In the genomic region with DNA sequence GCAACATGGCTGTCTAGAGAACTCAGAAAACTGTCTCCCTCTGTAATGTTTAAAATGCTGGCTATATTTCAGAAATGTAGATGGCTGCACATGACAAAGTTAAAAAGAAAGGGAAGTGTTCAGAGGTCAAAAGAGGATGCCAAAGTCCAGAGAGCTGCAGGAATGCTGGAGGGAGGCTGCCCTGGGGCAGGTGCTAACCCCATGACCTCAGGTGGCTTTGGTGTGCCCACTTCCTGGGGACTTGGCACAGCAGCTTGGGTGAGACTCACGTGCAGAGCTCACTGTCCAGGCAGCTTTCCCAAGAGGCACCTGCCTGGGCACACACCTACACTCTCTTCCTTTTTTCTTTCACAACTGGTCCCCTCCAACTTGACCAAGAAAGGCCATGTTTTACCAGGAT, we compare ENCODE assay signal across 15 cellular contexts.
DNase-seq lines count a peak whose midpoint lies in the region; ATAC-seq, FAIRE-seq and TF ChIP-seq lines count a peak whose summit lies in the region.
"Had no signal": no experiment of that assay in that cellular context is flagged by ENCODE, and none has a peak within 500 bp of the region (broad histone marks: within the 10 kb centered on the region; RNA-seq: fewer than 3 reads in every experiment).

No MANE protein-coding gene starts in this region.

- no TSS peak for BruUV-seq in HepG2 (replicated peaks; lab: Mats Ljungman, UMichigan)

- TF ChIP-seq POLR2A in breast epithelium (IDR thresholded peaks at IDR 0.05), result no peak
- no peak for TF ChIP-seq POLR2A in HepG2 (IDR thresholded peaks at IDR 0.05; ENCODE audit: insufficient read depth in 1 of 2, low read depth in 2 of 2, low read length in 2 of 2)

- H3K4me1 ChIP-seq in breast epithelium, result no peaks in the 10 kb centered on the region
- peaks cover 7% of the 10 kb centered on the region; the same call in 1 of the 2 replicates for H3K4me1 ChIP-seq in HepG2 (ENCODE audit: insufficient read depth, low read length)
- H3K4me1 ChIP-seq in upper lobe of right lung, result peaks cover 19% of the 10 kb centered on the region
- H3K4me1 ChIP-seq: SJCRH30 had no signal

- H4K20me1 ChIP-seq in HepG2 (ENCODE audit: insufficient read depth, low read length), result no peaks in the 10 kb centered on the region

- H3K27me3 ChIP-seq in breast epithelium, result no peaks in the 10 kb centered on the region
- H3K27me3 ChIP-seq in HepG2 (ENCODE audit: control insufficient read depth in 1 of 2, insufficient read depth in 2 of 2, low read length in 2 of 2), result no peaks in the 10 kb centered on the region
- no peaks in the 10 kb centered on the region for H3K27me3 ChIP-seq in upper lobe of right lung
- no peaks in the 10 kb centered on the region for H3K27me3 ChIP-seq in dorsolateral prefrontal cortex
- H3K27me3 ChIP-seq: SJCRH30 had no signal

- H3K79me2 ChIP-seq in HepG2 (ENCODE audit: insufficient read depth, low read length), result no peaks in the 10 kb centered on the region

- intact Hi-C loops in breast epithelium (cut with DNase I; ENCODE audit: low total_unique reads), result no loop called here
- intact Hi-C loops in HepG2 (cut with micrococcal nuclease; ENCODE audit: unreplicated experiment), result no loop called here
- intact Hi-C loops in upper lobe of right lung (cut with DNase I), result no loop called here
- intact Hi-C loops in dorsolateral prefrontal cortex (cut with DNase I), result no loop called here

- CTCF ChIA-PET in HepG2 (lab: Yijun Ruan, JAX; ENCODE audit: low intra/inter-chr PET ratio, low total read pairs), result no interaction called here

- peak; percentile 51 for DNase-seq in M059J (ENCODE audit: low read depth)
- no peak for DNase-seq in breast epithelium (ENCODE audit: low spot score in 2 of 2)
- DNase-seq in HepG2 (ENCODE audit: low spot score), result no peak
- DNase-seq in upper lobe of right lung, result no peak
- DNase-seq in NCI-H146 treated with DMSO at 0.1 percent for 48 hours (lab: John Stamatoyannopoulos, UW; ENCODE audit: unreplicated experiment), result no peak
- no peak for DNase-seq in dorsolateral prefrontal cortex
- DNase-seq: GF-D8; NCI-H1105 treated with DMSO at 0.1 percent for 48 hours; NCI-H187 treated with DMSO at 0.1 percent for 48 hours; NCI-H2171; NCI-H446; NK-92 treated with Interleukin-12 subunit alpha and Interleukin-12 subunit beta, amount 100 ng/mL, for 24 hours; SJCRH30 had no signal

- POLR2A ChIA-PET in HepG2 (lab: Yijun Ruan, JAX), result no interaction called here

- WGBS in HepG2 (ENCODE audit: low lambda C conversion rate), result 0% methylated on average over 1 of the region's 1 CpG

- TF ChIP-seq CTCF in breast epithelium (IDR thresholded peaks at IDR 0.05) (no peak), HepG2 (CRISPR knock-in tag; IDR thresholded peaks at IDR 0.05) (no peak), upper lobe of right lung (IDR thresholded peaks at IDR 0.05) (no peak), dorsolateral prefrontal cortex (IDR thresholded peaks at IDR 0.05 in 54 of 56, conservative IDR thresholded peaks at IDR 0.05 in 2 of 56; ENCODE audit: low read depth in 1 of 56, partially characterized antibody in 56 of 56) (no peak)

- H3K36me3 ChIP-seq in breast epithelium (no peaks in the 10 kb centered on the region), HepG2 (replicated peaks in 1 of 2; ENCODE audit: control insufficient read depth in 1 of 2, insufficient read depth in 2 of 2, low read length in 2 of 2) (no peaks in the 10 kb centered on the region), upper lobe of right lung (no peaks in the 10 kb centered on the region)
- H3K36me3 ChIP-seq: SJCRH30 had no signal

- ATAC-seq in HepG2, result no peak; the same call in 2 of the 3 replicates
- peak; percentile 7 for ATAC-seq in upper lobe of right lung
- no peak for ATAC-seq in HG02970 (IDR thresholded peaks at IDR 0.05; ENCODE audit: low FRiP score, unreplicated experiment)

- in situ Hi-C loops in HepG2 (cut with HindIII; ENCODE audit: extremely low pct_ligation_motif_present, low pct_unique_long_range_greater_than_20kb), result no loop called here

- no peak overlapping the region for H2AFZ ChIP-seq in HepG2 (ENCODE audit: low read length)

- no peak for FAIRE-seq in HepG2 (lab: Jason Lieb, UNC)

- no peak overlapping the region for H3K4me2 ChIP-seq in HepG2 (ENCODE audit: low read depth, low read length)
- H3K4me2 ChIP-seq: KMS-11 had no signal

- H3K9me3 ChIP-seq in breast epithelium, result peaks cover 0 to 4% of the 10 kb centered on the region in 2 donors
- no peaks in the 10 kb centered on the region for H3K9me3 ChIP-seq in HepG2 (ENCODE audit: low read length)
- no peaks in the 10 kb centered on the region for H3K9me3 ChIP-seq in upper lobe of right lung
- H3K9me3 ChIP-seq: SJCRH30 had no signal

- H3K27ac ChIP-seq in breast epithelium (peak overlapping the region; percentile 69 to 82), HepG2 (ENCODE audit: extremely low read length, insufficient read depth, low read length) (no peak overlapping the region), upper lobe of right lung (no peak overlapping the region), dorsolateral prefrontal cortex (peak overlapping the region in 15 of 59 donors; percentile 61 to 90 (median 78))
- H3K27ac ChIP-seq: KMS-11, SJCRH30 had no signal

- TF ChIP-seq EP300 in HepG2 (IDR thresholded peaks at IDR 0.05; ENCODE audit: low read depth in 2 of 2, low read length in 2 of 2) (no peak), HepG2 (CRISPR knock-in tag; IDR thresholded peaks at IDR 0.05; ENCODE audit: borderline replicate concordance) (no peak)

- no peak overlapping the region for H3K9ac ChIP-seq in HepG2 (ENCODE audit: insufficient read depth, low read depth, low read length)
- H3K9ac ChIP-seq: KMS-11 had no signal

- H3K4me3 ChIP-seq in breast epithelium (no peak overlapping the region), HepG2 (replicated peaks in 1 of 3; ENCODE audit: insufficient read depth in 1 of 3, low read depth in 2 of 3, low read length in 3 of 3) (no peak overlapping the region), upper lobe of right lung (no peak overlapping the region), dorsolateral prefrontal cortex (no peak overlapping the region)
- H3K4me3 ChIP-seq: SJCRH30 had no signal

- TF ChIP-seq RAD21 in HepG2 (CRISPR knock-in tag; IDR thresholded peaks at IDR 0.05), result no peak

TF ChIP-seq in HepG2, 621 proteins besides CTCF, POLR2A, EP300 and RAD21:
- TF ChIP-seq ZNF205 (CRISPR knock-in tag; IDR thresholded peaks at IDR 0.05) (no peak), HNF4A (CRISPR knock-in tag; IDR thresholded peaks at IDR 0.05) (0 out of 2 replicates have a peak, but pooled peaks have one; percentile 9), MYNN (CRISPR knock-in tag; IDR thresholded peaks at IDR 0.05; ENCODE audit: low read depth) (no peak), NR2F1 (CRISPR knock-in tag; IDR thresholded peaks at IDR 0.05) (0 out of 4 replicates have a peak, but pooled peaks of 1 of the 2 experiments have one; percentile 8), ZFP37 (CRISPR knock-in tag; IDR thresholded peaks at IDR 0.05; ENCODE audit: borderline replicate concordance) (no peak), HNRNPLL (IDR thresholded peaks at IDR 0.05; ENCODE audit: low read depth, low read length, poor library complexity, severe bottlenecking) (no peak), RORA (CRISPR knock-in tag; IDR thresholded peaks at IDR 0.05) (no peak), KDM6A (CRISPR knock-in tag; IDR thresholded peaks at IDR 0.05; ENCODE audit: low read depth) (no peak), BORCS8-MEF2B (CRISPR knock-in tag; IDR thresholded peaks at IDR 0.05) (no peak), ZBTB8A (CRISPR knock-in tag; IDR thresholded peaks at IDR 0.05; ENCODE audit: borderline replicate concordance, low read depth) (no peak), ZSCAN21 (CRISPR knock-in tag; IDR thresholded peaks at IDR 0.05; ENCODE audit: borderline replicate concordance) (no peak), BHLHE40 (IDR thresholded peaks at IDR 0.05; ENCODE audit: low read length) (peak; percentile 75), HNRNPUL1 (IDR thresholded peaks at IDR 0.05; ENCODE audit: low read depth, low read length) (no peak), NKX3-1 (CRISPR knock-in tag; IDR thresholded peaks at IDR 0.05) (no peak), RFXAP (CRISPR knock-in tag; IDR thresholded peaks at IDR 0.05; ENCODE audit: borderline replicate concordance) (no peak), CENPT (CRISPR knock-in tag; IDR thresholded peaks at IDR 0.05; ENCODE audit: low read depth) (no peak), NCOA2 (CRISPR knock-in tag; IDR thresholded peaks at IDR 0.05) (no peak), ZNF678 (CRISPR knock-in tag; IDR thresholded peaks at IDR 0.05) (no peak), CHD4 (IDR thresholded peaks at IDR 0.05; ENCODE audit: borderline replicate concordance, low read length) (no peak), ZZZ3 (CRISPR knock-in tag; IDR thresholded peaks at IDR 0.05; ENCODE audit: borderline replicate concordance) (no peak)
- TF ChIP-seq, protein P1, sequence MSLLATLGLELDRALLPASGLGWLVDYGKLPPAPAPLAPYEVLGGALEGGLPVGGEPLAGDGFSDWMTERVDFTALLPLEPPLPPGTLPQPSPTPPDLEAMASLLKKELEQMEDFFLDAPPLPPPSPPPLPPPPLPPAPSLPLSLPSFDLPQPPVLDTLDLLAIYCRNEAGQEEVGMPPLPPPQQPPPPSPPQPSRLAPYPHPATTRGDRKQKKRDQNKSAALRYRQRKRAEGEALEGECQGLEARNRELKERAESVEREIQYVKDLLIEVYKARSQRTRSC (CRISPR knock-in tag; IDR thresholded peaks at IDR 0.05; ENCODE audit: low read depth), result no peak
- TF ChIP-seq, protein P2, sequence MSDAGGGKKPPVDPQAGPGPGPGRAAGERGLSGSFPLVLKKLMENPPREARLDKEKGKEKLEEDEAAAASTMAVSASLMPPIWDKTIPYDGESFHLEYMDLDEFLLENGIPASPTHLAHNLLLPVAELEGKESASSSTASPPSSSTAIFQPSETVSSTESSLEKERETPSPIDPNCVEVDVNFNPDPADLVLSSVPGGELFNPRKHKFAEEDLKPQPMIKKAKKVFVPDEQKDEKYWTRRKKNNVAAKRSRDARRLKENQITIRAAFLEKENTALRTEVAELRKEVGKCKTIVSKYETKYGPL (CRISPR knock-in tag; IDR thresholded peaks at IDR 0.05), result no peak
TF ChIP-seq in HepG2: peak in this region for 3.

Comparison
In these comparisons a context has a peak if more than half of its experiments do, and no peak if none do; other contexts are left out.
1. H3K27ac ChIP-seq: peak in breast epithelium (2 of 2); none in HepG2 (single experiment) and upper lobe of right lung (single experiment).